17 cellular contexts compared by ENCODE assay signal in genomic region chr16:84321932-84322331, GRCh38. TPM values are rescaled to one million over a fixed set of nuclear protein-coding genes. Genes with fewer than 3 reads are reported as not detected.
DNase-seq lines count a peak whose midpoint lies in the region; TF ChIP-seq lines count a peak whose summit lies in the region.
"Had no signal": no experiment of that assay in that cellular context is flagged by ENCODE, and none has a peak within 500 bp of the region (broad histone marks: within the 10 kb centered on the region; RNA-seq: fewer than 3 reads in every experiment).

No MANE protein-coding gene starts in this region.

- peaks cover 8% of the 10 kb centered on the region for H3K4me1 Mint-ChIP-seq in type B pancreatic cell (ENCODE audit: unreplicated experiment)
- H3K4me1 Mint-ChIP-seq: CD4-positive, alpha-beta memory T cell; H9 had no signal

- H3K27me3 ChIP-seq in neutrophil, result no peaks in the 10 kb centered on the region
- H3K27me3 ChIP-seq in SJCRH30, result no peaks in the 10 kb centered on the region

- H3K4me3 ChIP-seq in neutrophil (ENCODE audit: low read depth in 1 of 2, low read length in 1 of 2) (no peak overlapping the region), SJCRH30 (no peak overlapping the region)

- no peaks in the 10 kb centered on the region for H3K9me3 Mint-ChIP-seq in type B pancreatic cell

- H3K4me1 ChIP-seq in neutrophil (ENCODE audit: control insufficient read depth in 1 of 2, insufficient read depth in 1 of 2, low read depth in 1 of 2, low read length in 1 of 2), result peaks cover 27 to 34% of the 10 kb centered on the region in 2 experiments
- H3K4me1 ChIP-seq in SJCRH30, result no peaks in the 10 kb centered on the region

- H3K27ac ChIP-seq in neutrophil, result peak overlapping the region; percentile 42
- no peak overlapping the region for H3K27ac ChIP-seq in SJCRH30

- H3K36me3 ChIP-seq in neutrophil, result no peaks in the 10 kb centered on the region
- no peaks in the 10 kb centered on the region for H3K36me3 ChIP-seq in SJCRH30

- peaks cover 2% of the 10 kb centered on the region for H3K27me3 Mint-ChIP-seq in type B pancreatic cell

- peak overlapping the region; percentile 37 for H3K27ac Mint-ChIP-seq in type B pancreatic cell
- H3K27ac Mint-ChIP-seq: CD4-positive, alpha-beta memory T cell; H9; HFFc6 had no signal

- H3K9me3 ChIP-seq in neutrophil (no peaks in the 10 kb centered on the region), SJCRH30 (replicated peaks) (no peaks in the 10 kb centered on the region)

- no peak overlapping the region for H3K4me3 Mint-ChIP-seq in type B pancreatic cell
- H3K4me3 Mint-ChIP-seq: CD4-positive, alpha-beta memory T cell; H9; HFFc6 had no signal

- DNase-seq in NCI-H69 (lab: John Stamatoyannopoulos, UW) (peak; percentile 56), type B pancreatic cell (ENCODE audit: extremely low spot score, unreplicated experiment) (no peak), OCI-M1 (lab: John Stamatoyannopoulos, UW) (no peak), NAMALWA (ENCODE audit: low spot score) (no peak), SJCRH30 (no peak)
- DNase-seq: C1 segment of cervical spinal cord; Calu3; CD4-positive, alpha-beta memory T cell; COR-L47; DMS53; DMS79 treated with DMSO at 0.1 percent for 48 hours; H9; HFFc6 had no signal

- TF ChIP-seq CTCF in neutrophil (IDR thresholded peaks at IDR 0.05) (no peak), type B pancreatic cell (conservative IDR thresholded peaks at IDR 0.05) (no peak)

- H3K36me3 Mint-ChIP-seq in type B pancreatic cell, result no peaks in the 10 kb centered on the region

RNA-seq across cellular contexts. Expression of gene WFDC1, which starts 27.3 kb away (rescaled TPM):
- 0.95 and 2.0 TPM in 2 replicates for total RNA-seq in type B pancreatic cell (ENCODE audit: low replicate concordance)
- total RNA-seq in SJCRH30 (2014; rRNA removed; shearing (Covaris generic)), result 0.43 and 0.49 TPM in 2 replicates
- total RNA-seq: A172; A673; Calu3; CD4-positive, alpha-beta memory T cell; Daoy had no signal

RNA-seq across cellular contexts. Expression of gene ATP2C2, which starts 46.4 kb away (rescaled TPM):
- 12.2 and 19.3 TPM in 2 replicates for total RNA-seq in type B pancreatic cell (ENCODE audit: low replicate concordance)
- 5.1 and 6.2 TPM in 2 replicates for total RNA-seq in SJCRH30 (2014; rRNA removed; shearing (Covaris generic))
- total RNA-seq: A172; A673; CD4-positive, alpha-beta memory T cell; Daoy; HFFc6 had no signal
